Comparison of ENCODE assay signal across 2 cellular contexts in the genomic region with DNA sequence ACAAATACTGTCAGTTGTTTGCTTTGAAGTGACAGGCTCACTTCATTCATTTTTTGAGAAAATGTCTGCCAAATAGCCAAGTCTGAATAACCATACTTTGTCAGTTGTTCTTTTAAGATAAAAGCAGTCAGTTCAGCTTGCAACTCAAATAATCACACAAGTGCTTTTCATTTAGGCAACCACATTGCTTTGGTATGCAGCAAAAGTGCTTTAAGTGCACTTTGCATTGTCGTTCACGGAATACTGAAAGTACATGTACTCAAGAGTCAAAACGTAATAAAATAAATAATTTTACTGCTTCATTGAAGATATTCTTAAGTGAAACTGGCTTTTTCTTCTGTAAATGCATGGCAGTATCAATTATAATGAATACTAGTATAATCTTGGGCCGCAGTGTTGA.
TF ChIP-seq lines count a peak whose summit lies in the region.

No MANE protein-coding gene starts in this region.

TF ChIP-seq in SK-N-SH, 30 proteins besides CTCF, POLR2A, EP300 and RAD21 (continued from another document):
- TF ChIP-seq, protein P1, sequence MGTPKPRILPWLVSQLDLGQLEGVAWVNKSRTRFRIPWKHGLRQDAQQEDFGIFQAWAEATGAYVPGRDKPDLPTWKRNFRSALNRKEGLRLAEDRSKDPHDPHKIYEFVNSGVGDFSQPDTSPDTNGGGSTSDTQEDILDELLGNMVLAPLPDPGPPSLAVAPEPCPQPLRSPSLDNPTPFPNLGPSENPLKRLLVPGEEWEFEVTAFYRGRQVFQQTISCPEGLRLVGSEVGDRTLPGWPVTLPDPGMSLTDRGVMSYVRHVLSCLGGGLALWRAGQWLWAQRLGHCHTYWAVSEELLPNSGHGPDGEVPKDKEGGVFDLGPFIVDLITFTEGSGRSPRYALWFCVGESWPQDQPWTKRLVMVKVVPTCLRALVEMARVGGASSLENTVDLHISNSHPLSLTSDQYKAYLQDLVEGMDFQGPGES (IDR thresholded peaks at IDR 0.05; ENCODE audit: low read depth, low read length), result no peak
- TF ChIP-seq JUND (IDR thresholded peaks at IDR 0.05), result no peak

TF ChIP-seq in WTC11, 78 proteins besides CTCF, POLR2A, EP300 and RAD21 (continued from another document):
- TF ChIP-seq, protein P2, sequence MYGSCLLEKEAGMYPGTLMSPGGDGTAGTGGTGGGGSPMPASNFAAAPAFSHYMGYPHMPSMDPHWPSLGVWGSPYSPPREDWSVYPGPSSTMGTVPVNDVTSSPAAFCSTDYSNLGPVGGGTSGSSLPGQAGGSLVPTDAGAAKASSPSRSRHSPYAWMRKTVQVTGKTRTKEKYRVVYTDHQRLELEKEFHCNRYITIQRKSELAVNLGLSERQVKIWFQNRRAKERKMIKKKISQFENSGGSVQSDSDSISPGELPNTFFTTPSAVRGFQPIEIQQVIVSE (CRISPR knock-in tag; IDR thresholded peaks at IDR 0.05; ENCODE audit: borderline replicate concordance), result no peak
- no peak for TF ChIP-seq SOX15 (CRISPR knock-in tag; IDR thresholded peaks at IDR 0.05)
- TF ChIP-seq, protein P3, sequence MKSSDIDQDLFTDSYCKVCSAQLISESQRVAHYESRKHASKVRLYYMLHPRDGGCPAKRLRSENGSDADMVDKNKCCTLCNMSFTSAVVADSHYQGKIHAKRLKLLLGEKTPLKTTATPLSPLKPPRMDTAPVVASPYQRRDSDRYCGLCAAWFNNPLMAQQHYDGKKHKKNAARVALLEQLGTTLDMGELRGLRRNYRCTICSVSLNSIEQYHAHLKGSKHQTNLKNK (CRISPR knock-in tag; IDR thresholded peaks at IDR 0.05), result no peak
- TF ChIP-seq, protein P4, sequence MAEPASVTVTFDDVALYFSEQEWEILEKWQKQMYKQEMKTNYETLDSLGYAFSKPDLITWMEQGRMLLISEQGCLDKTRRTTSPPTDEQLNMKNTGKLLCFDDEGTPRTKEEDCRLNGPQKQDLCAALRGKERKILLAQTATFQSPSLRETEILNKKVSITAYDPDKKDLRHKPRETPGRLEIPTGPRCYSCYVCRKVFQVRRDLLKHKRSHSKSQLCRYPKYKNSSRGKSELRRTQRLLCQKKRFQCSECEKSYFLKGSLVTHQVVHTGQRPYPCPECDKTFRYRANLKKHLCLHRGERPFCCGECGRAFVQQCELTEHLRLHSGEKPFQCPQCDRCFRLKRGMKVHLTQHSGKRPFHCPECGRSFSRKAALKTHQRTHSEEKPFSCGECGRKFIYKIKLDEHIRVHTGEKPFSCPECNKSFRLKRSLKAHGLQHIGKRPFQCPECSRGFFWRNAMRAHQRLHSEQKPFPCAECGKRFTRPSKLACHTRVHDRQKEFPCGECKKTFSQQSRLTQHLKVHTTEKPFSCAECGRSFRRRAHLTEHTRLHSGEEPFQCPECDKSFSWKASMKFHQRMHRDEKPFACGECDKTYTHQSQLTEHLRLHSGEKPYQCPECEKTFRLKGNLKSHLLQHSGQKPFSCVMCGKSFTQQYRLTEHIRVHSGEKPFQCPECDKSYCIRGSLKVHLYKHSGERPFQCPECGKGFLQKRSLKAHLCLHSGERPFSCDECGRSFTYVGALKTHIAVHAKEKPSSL (CRISPR knock-in tag; conservative IDR thresholded peaks at IDR 0.05), result no peak
